In the genomic region with DNA sequence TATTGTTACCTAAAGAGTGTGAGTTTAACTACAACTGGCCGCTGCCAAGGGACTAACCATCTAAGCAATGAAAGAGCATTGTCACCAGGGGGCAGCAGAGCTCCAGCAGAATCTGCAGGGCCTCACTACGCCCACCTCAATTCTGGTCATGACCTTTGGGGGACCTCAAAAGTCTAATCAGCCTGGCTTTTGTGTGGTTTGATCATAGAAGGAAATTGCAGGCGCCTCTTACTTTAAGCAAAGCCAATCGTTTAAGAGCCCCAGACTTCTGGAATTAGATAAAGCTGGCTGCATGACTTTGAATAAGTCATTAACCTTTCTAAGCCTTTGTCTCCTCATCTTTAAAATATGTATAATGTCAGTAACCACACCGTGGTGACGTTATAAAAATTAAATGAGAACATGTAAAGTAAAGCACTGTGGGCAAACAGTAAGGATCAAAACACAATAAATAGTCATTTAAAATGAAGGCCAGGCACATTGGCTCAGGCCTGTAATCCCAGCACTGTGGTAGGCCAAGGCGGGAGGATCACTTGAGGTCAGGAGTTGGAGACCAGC, we compare ENCODE assay signal across 2 cellular contexts.
TF ChIP-seq lines count a peak whose summit lies in the region.

No MANE protein-coding gene starts in this region.

TF ChIP-seq in SK-N-SH treated with all-trans-retinoic acid at 6 μM for 48 hours, 23 proteins besides CTCF, POLR2A, EP300 and RAD21 (continued from another document):
- TF ChIP-seq ZFP30 (CRISPR knock-in tag; IDR thresholded peaks at IDR 0.05), result no peak
- TF ChIP-seq PPARA (CRISPR knock-in tag; IDR thresholded peaks at IDR 0.05; ENCODE audit: borderline replicate concordance), result no peak
- no peak for TF ChIP-seq ARNTL (CRISPR knock-in tag; IDR thresholded peaks at IDR 0.05; ENCODE audit: borderline replicate concordance, low read depth)
- no peak for TF ChIP-seq ZC3H10 (CRISPR knock-in tag; IDR thresholded peaks at IDR 0.05)

TF ChIP-seq in H1, 55 proteins besides CTCF, POLR2A, EP300 and RAD21:
- TF ChIP-seq CREB1 (IDR thresholded peaks at IDR 0.05), result no peak
- TF ChIP-seq, protein P1, sequence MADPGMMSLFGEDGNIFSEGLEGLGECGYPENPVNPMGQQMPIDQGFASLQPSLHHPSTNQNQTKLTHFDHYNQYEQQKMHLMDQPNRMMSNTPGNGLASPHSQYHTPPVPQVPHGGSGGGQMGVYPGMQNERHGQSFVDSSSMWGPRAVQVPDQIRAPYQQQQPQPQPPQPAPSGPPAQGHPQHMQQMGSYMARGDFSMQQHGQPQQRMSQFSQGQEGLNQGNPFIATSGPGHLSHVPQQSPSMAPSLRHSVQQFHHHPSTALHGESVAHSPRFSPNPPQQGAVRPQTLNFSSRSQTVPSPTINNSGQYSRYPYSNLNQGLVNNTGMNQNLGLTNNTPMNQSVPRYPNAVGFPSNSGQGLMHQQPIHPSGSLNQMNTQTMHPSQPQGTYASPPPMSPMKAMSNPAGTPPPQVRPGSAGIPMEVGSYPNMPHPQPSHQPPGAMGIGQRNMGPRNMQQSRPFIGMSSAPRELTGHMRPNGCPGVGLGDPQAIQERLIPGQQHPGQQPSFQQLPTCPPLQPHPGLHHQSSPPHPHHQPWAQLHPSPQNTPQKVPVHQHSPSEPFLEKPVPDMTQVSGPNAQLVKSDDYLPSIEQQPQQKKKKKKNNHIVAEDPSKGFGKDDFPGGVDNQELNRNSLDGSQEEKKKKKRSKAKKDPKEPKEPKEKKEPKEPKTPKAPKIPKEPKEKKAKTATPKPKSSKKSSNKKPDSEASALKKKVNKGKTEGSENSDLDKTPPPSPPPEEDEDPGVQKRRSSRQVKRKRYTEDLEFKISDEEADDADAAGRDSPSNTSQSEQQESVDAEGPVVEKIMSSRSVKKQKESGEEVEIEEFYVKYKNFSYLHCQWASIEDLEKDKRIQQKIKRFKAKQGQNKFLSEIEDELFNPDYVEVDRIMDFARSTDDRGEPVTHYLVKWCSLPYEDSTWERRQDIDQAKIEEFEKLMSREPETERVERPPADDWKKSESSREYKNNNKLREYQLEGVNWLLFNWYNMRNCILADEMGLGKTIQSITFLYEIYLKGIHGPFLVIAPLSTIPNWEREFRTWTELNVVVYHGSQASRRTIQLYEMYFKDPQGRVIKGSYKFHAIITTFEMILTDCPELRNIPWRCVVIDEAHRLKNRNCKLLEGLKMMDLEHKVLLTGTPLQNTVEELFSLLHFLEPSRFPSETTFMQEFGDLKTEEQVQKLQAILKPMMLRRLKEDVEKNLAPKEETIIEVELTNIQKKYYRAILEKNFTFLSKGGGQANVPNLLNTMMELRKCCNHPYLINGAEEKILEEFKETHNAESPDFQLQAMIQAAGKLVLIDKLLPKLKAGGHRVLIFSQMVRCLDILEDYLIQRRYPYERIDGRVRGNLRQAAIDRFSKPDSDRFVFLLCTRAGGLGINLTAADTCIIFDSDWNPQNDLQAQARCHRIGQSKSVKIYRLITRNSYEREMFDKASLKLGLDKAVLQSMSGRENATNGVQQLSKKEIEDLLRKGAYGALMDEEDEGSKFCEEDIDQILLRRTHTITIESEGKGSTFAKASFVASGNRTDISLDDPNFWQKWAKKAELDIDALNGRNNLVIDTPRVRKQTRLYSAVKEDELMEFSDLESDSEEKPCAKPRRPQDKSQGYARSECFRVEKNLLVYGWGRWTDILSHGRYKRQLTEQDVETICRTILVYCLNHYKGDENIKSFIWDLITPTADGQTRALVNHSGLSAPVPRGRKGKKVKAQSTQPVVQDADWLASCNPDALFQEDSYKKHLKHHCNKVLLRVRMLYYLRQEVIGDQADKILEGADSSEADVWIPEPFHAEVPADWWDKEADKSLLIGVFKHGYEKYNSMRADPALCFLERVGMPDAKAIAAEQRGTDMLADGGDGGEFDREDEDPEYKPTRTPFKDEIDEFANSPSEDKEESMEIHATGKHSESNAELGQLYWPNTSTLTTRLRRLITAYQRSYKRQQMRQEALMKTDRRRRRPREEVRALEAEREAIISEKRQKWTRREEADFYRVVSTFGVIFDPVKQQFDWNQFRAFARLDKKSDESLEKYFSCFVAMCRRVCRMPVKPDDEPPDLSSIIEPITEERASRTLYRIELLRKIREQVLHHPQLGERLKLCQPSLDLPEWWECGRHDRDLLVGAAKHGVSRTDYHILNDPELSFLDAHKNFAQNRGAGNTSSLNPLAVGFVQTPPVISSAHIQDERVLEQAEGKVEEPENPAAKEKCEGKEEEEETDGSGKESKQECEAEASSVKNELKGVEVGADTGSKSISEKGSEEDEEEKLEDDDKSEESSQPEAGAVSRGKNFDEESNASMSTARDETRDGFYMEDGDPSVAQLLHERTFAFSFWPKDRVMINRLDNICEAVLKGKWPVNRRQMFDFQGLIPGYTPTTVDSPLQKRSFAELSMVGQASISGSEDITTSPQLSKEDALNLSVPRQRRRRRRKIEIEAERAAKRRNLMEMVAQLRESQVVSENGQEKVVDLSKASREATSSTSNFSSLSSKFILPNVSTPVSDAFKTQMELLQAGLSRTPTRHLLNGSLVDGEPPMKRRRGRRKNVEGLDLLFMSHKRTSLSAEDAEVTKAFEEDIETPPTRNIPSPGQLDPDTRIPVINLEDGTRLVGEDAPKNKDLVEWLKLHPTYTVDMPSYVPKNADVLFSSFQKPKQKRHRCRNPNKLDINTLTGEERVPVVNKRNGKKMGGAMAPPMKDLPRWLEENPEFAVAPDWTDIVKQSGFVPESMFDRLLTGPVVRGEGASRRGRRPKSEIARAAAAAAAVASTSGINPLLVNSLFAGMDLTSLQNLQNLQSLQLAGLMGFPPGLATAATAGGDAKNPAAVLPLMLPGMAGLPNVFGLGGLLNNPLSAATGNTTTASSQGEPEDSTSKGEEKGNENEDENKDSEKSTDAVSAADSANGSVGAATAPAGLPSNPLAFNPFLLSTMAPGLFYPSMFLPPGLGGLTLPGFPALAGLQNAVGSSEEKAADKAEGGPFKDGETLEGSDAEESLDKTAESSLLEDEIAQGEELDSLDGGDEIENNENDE (IDR thresholded peaks at IDR 0.05; ENCODE audit: insufficient replicate concordance, low read length), result no peak
- peak; percentile 83; the same call in 1 of the 2 replicates for TF ChIP-seq EGR1 (IDR thresholded peaks at IDR 0.05; ENCODE audit: borderline replicate concordance, low read depth, low read length)
- TF ChIP-seq RXRA (IDR thresholded peaks at IDR 0.05; ENCODE audit: insufficient read depth, low read depth, low read length), result 0 out of 2 replicates have a peak, but pooled peaks have one; percentile 88
- TF ChIP-seq KDM4A (IDR thresholded peaks at IDR 0.05; ENCODE audit: low read depth, low read length, severe bottlenecking), result no peak
- no peak for TF ChIP-seq SIRT6 (IDR thresholded peaks at IDR 0.05; ENCODE audit: low read length)
- no peak for TF ChIP-seq GABPA (IDR thresholded peaks at IDR 0.05; ENCODE audit: borderline replicate concordance, insufficient read depth, low read length)
- no peak for TF ChIP-seq TBP (IDR thresholded peaks at IDR 0.05; ENCODE audit: low read depth, low read length)
